ENCODE assay signal across 27 cellular contexts in genomic region chr11:15945726-15946125, GRCh38.
DNase-seq lines count a peak whose midpoint lies in the region; ATAC-seq and TF ChIP-seq lines count a peak whose summit lies in the region.
"Had no signal": no experiment of that assay in that cellular context is flagged by ENCODE, and none has a peak within 500 bp of the region (broad histone marks: within the 10 kb centered on the region; RNA-seq: fewer than 3 reads in every experiment).

No MANE protein-coding gene starts in this region.

- no peak overlapping the region for H4K8ac ChIP-seq in H9 (replicated peaks; ENCODE audit: insufficient read length, low read depth, low read length)

- H4K91ac ChIP-seq in H9 (ENCODE audit: insufficient read length, low read depth, low read length), result no peak overlapping the region

- H3K36me3 Mint-ChIP-seq in H9 (ENCODE audit: insufficient read depth in 1 of 3, low read depth in 3 of 3) (peaks cover 0 to 4% (median 3%) of the 10 kb centered on the region in 3 experiments; a peak in 2 of 7 replicates), neural progenitor cell (no peaks in the 10 kb centered on the region), type B pancreatic cell (no peaks in the 10 kb centered on the region)
- H3K36me3 Mint-ChIP-seq: CD14-positive monocyte; CD4-positive, alpha-beta memory T cell; CD4-positive, CD25-positive, alpha-beta regulatory T cell; CD8-positive, alpha-beta memory T cell had no signal

- no peak overlapping the region for H3K4ac ChIP-seq in H9 (ENCODE audit: low read depth, low read length)

- H2BK120ac ChIP-seq in H9 (ENCODE audit: low read depth, low read length, poor library complexity, severe bottlenecking), result no peak overlapping the region

- H3F3A ChIP-seq in neural progenitor cell (ENCODE audit: low read depth), result no peaks in the 10 kb centered on the region

- no peak overlapping the region for H3K23ac ChIP-seq in H9 (ENCODE audit: insufficient read length, low read depth, low read length)

- H3K9me3 ChIP-seq in H9 (ENCODE audit: control insufficient read depth, low read depth, low read length) (no peaks in the 10 kb centered on the region), esophagus muscularis mucosa (peaks cover 0 to 18% (median 0%) of the 10 kb centered on the region in 4 donors), neural progenitor cell (ENCODE audit: low read depth) (peaks cover 3% of the 10 kb centered on the region), BE2C (no peaks in the 10 kb centered on the region)
- H3K9me3 ChIP-seq: A549 had no signal

- H4K20me1 ChIP-seq in H9 (ENCODE audit: control insufficient read depth, insufficient read depth, insufficient read length) (no peaks in the 10 kb centered on the region), neural progenitor cell (ENCODE audit: low read depth) (no peaks in the 10 kb centered on the region)
- H4K20me1 ChIP-seq: BLaER1 had no signal

- no CpG with 5 or more reads among the region's 1 CpG for WGBS in H9 (ENCODE audit: extremely low coverage, insufficient read length, low lambda C conversion rate)
- 80% methylated on average over 1 of the region's 1 CpG for WGBS in esophagus muscularis mucosa
- WGBS in lower leg skin, 2 donors, result 93% methylated on average over 1 of the region's 1 CpG

- H3K4me3 ChIP-seq in esophagus muscularis mucosa, result no peak overlapping the region
- H3K4me3 ChIP-seq in lower leg skin (ENCODE audit: low read depth, poor library complexity, severe bottlenecking), result no peak overlapping the region
- no peak overlapping the region for H3K4me3 ChIP-seq in neural progenitor cell
- H3K4me3 ChIP-seq in BE2C (ENCODE audit: low read depth, low read length), result no peak overlapping the region
- H3K4me3 ChIP-seq: A549, BLaER1, GM12878 had no signal

- H2BK20ac ChIP-seq in H9 (ENCODE audit: low read depth, low read length, poor library complexity, severe bottlenecking), result no peak overlapping the region

- H3K79me1 ChIP-seq in H9 (ENCODE audit: insufficient read depth, low read depth, low read length, poor library complexity, severe bottlenecking), result no peaks in the 10 kb centered on the region

- H4K5ac ChIP-seq in H9 (ENCODE audit: insufficient read length, low read depth, low read length), result no peak overlapping the region

- H3K14ac ChIP-seq in H9 (ENCODE audit: insufficient read depth, low read length), result peak overlapping the region; percentile 52; the same call in 1 of the 2 replicates

- no peak for DNase-seq in H9
- DNase-seq in esophagus muscularis mucosa (ENCODE audit: extremely low spot score), result peak; percentile 64
- peak; percentile 2 to 58 for DNase-seq in lower leg skin (ENCODE audit: low spot score in 2 of 2)
- no peak for DNase-seq in neural progenitor cell (ENCODE audit: low spot score)
- DNase-seq in type B pancreatic cell (ENCODE audit: extremely low spot score, unreplicated experiment), result no peak
- DNase-seq in stimulated activated CD4-positive, alpha-beta T cell treated with anti-CD3 and anti-CD28 coated beads, Interleukin-4, amount 100 ng/mL, for 1 hour, result no peak
- DNase-seq in BE2C, result no peak
- DNase-seq: AML-193; C1 segment of cervical spinal cord; CD4-positive, alpha-beta memory T cell; CD4-positive, CD25-positive, alpha-beta regulatory T cell; CD8-positive, alpha-beta memory T cell; COR-L47; DMS 273 treated with DMSO at 0.1 percent for 48 hours; DMS153; DMS53; DMS79; DND-41; EL; GDM1 had no signal

- H3K9me3 Mint-ChIP-seq in H9 (peaks cover 3 to 4% of the 10 kb centered on the region in 2 experiments; a peak in 2 of 5 replicates), neural progenitor cell (peaks cover 18% of the 10 kb centered on the region), type B pancreatic cell (peaks cover 19% of the 10 kb centered on the region)

- H2BK15ac ChIP-seq in H9 (ENCODE audit: low read depth, low read length), result no peak overlapping the region

- no peak overlapping the region for H2AK5ac ChIP-seq in H9 (ENCODE audit: insufficient read length, low read length)

- H3K4me2 ChIP-seq in H9 (ENCODE audit: insufficient read depth, insufficient read length, low read length), result no peak overlapping the region
- H3K4me2 ChIP-seq in neural progenitor cell, result no peak overlapping the region
- H3K4me2 ChIP-seq: A549, BLaER1 had no signal

- H3T11ph ChIP-seq in H9 (ENCODE audit: low read length), result no peak overlapping the region

- H3K36me3 ChIP-seq in esophagus muscularis mucosa, result no peaks in the 10 kb centered on the region
- H3K36me3 ChIP-seq in neural progenitor cell, result no peaks in the 10 kb centered on the region
- H3K36me3 ChIP-seq in BE2C, result no peaks in the 10 kb centered on the region
- H3K36me3 ChIP-seq: BLaER1 had no signal

- no peaks in the 10 kb centered on the region for H3K4me1 ChIP-seq in H9 (ENCODE audit: insufficient read depth, low read length)
- peaks cover 0 to 5% (median 0%) of the 10 kb centered on the region in 4 donors for H3K4me1 ChIP-seq in esophagus muscularis mucosa
- H3K4me1 ChIP-seq in neural progenitor cell, result no peaks in the 10 kb centered on the region
- H3K4me1 ChIP-seq in BE2C, result no peaks in the 10 kb centered on the region
- H3K4me1 ChIP-seq: A549, BLaER1 had no signal

- H3K27me3 Mint-ChIP-seq in H9 (ENCODE audit: low read depth) (peaks cover 45% of the 10 kb centered on the region), neural progenitor cell (ENCODE audit: insufficient read depth, low read depth) (peaks cover 6% of the 10 kb centered on the region), type B pancreatic cell (no peaks in the 10 kb centered on the region)
- H3K27me3 Mint-ChIP-seq: B cell; CD4-positive, alpha-beta memory T cell; CD4-positive, CD25-positive, alpha-beta regulatory T cell had no signal

- no peak for ATAC-seq in HG03025 (IDR thresholded peaks at IDR 0.05; ENCODE audit: low FRiP score, unreplicated experiment)
- ATAC-seq: A549, GM12878 had no signal

- no peaks in the 10 kb centered on the region for H3K4me1 Mint-ChIP-seq in H9
- H3K4me1 Mint-ChIP-seq in neural progenitor cell, result peaks cover 6% of the 10 kb centered on the region
- H3K4me1 Mint-ChIP-seq in type B pancreatic cell (ENCODE audit: unreplicated experiment), result peaks cover 4% of the 10 kb centered on the region
- H3K4me1 Mint-ChIP-seq: B cell; CD14-positive monocyte; CD4-positive, alpha-beta memory T cell; CD4-positive, CD25-positive, alpha-beta regulatory T cell; CD8-positive, alpha-beta memory T cell had no signal

- no peak overlapping the region for H3K4me3 Mint-ChIP-seq in H9
- H3K4me3 Mint-ChIP-seq in neural progenitor cell, result no peak overlapping the region
- H3K4me3 Mint-ChIP-seq in type B pancreatic cell, result no peak overlapping the region
- H3K4me3 Mint-ChIP-seq: B cell; CD14-positive monocyte; CD4-positive, alpha-beta memory T cell; CD4-positive, CD25-positive, alpha-beta regulatory T cell; CD8-positive, alpha-beta memory T cell had no signal

- TF ChIP-seq POLR2A in esophagus muscularis mucosa (IDR thresholded peaks at IDR 0.05; ENCODE audit: low read depth), result no peak
- TF ChIP-seq POLR2A in lower leg skin (IDR thresholded peaks at IDR 0.05), result no peak

- H3K18ac ChIP-seq in H9 (ENCODE audit: insufficient read length, low read depth, low read length), result no peak overlapping the region

- no peak overlapping the region for H3K9ac ChIP-seq in H9 (ENCODE audit: extremely low read depth, insufficient read length, low read length)
- no peak overlapping the region for H3K9ac ChIP-seq in neural progenitor cell
- H3K9ac ChIP-seq: BLaER1 had no signal

- TF ChIP-seq EP300 in esophagus muscularis mucosa (IDR thresholded peaks at IDR 0.05), result no peak

- no peak overlapping the region for H3K27ac ChIP-seq in H9 (ENCODE audit: insufficient read length, low read depth, low read length)
- no peak overlapping the region for H3K27ac ChIP-seq in esophagus muscularis mucosa (replicated peaks in 1 of 4)
- no peak overlapping the region for H3K27ac ChIP-seq in neural progenitor cell
- H3K27ac ChIP-seq: 22Rv1, A549, BLaER1 had no signal

- no peaks in the 10 kb centered on the region for H3K79me2 ChIP-seq in H9 (ENCODE audit: insufficient read depth, low read length)
- H3K79me2 ChIP-seq in neural progenitor cell (ENCODE audit: low read depth), result no peaks in the 10 kb centered on the region

- TF ChIP-seq CTCF in H9 (conservative IDR thresholded peaks at IDR 0.05) (no peak), esophagus muscularis mucosa (IDR thresholded peaks at IDR 0.05) (no peak), lower leg skin (IDR thresholded peaks at IDR 0.05) (no peak), neural progenitor cell (IDR thresholded peaks at IDR 0.05) (no peak), type B pancreatic cell (conservative IDR thresholded peaks at IDR 0.05) (no peak), BE2C (IDR thresholded peaks at IDR 0.05; ENCODE audit: low read depth, low read length) (no peak)

- no peaks in the 10 kb centered on the region for H3K23me2 ChIP-seq in H9 (ENCODE audit: insufficient read length, low read depth, low read length, poor library complexity, severe bottlenecking)

- no peak overlapping the region for H3K56ac ChIP-seq in H9 (ENCODE audit: insufficient read length, low read depth, low read length)

- intact Hi-C loops in esophagus muscularis mucosa (cut with DNase I) (loop anchor here (10.0 kb wide), 1 partner anchor 659 kb away; no protein-coding TSS in a partner anchor), lower leg skin (cut with DNase I; ENCODE audit: low total_unique reads) (no loop called here)

- no peak overlapping the region for H2BK12ac ChIP-seq in H9 (ENCODE audit: insufficient read length, low read depth, low read length)

- H2BK5ac ChIP-seq in H9 (ENCODE audit: insufficient read length, low read length), result no peak overlapping the region

- H3K27me3 ChIP-seq in H9 (ENCODE audit: insufficient read depth, low read length) (no peaks in the 10 kb centered on the region), esophagus muscularis mucosa (no peaks in the 10 kb centered on the region), neural progenitor cell (peaks cover 9% of the 10 kb centered on the region), BE2C (no peaks in the 10 kb centered on the region)
- H3K27me3 ChIP-seq: BLaER1 had no signal

- H3K27ac Mint-ChIP-seq in H9, result no peak overlapping the region
- peak overlapping the region; percentile 35 for H3K27ac Mint-ChIP-seq in neural progenitor cell
- H3K27ac Mint-ChIP-seq in type B pancreatic cell, result no peak overlapping the region
- H3K27ac Mint-ChIP-seq: B cell; CD14-positive monocyte; CD4-positive, alpha-beta memory T cell; CD4-positive, CD25-positive, alpha-beta regulatory T cell; CD8-positive, alpha-beta memory T cell had no signal

- no peak overlapping the region for H2AFZ ChIP-seq in H9 (ENCODE audit: low read length)
- H2AFZ ChIP-seq in neural progenitor cell (replicated peaks), result no peak overlapping the region

Comparison
In these comparisons a context has a peak if more than half of its experiments do, and no peak if none do; other contexts are left out.
1. DNase-seq: peak in esophagus muscularis mucosa (single experiment) and lower leg skin (2 of 2); none in H9 (single experiment), neural progenitor cell (single experiment), type B pancreatic cell (single experiment), stimulated activated CD4-positive, alpha-beta T cell treated with anti-CD3 and anti-CD28 coated beads, Interleukin-4, amount 100 ng/mL, for 1 hour (single experiment) and BE2C (single experiment).